Comparison of ENCODE assay signal across 12 cellular contexts in genomic region chr15:59410448-59410896, GRCh38. TPM values are rescaled to one million over a fixed set of nuclear protein-coding genes. Genes with fewer than 3 reads are reported as not detected.
A peak's percentile ranks its signal among the peaks of the same experiment; 100 is the strongest.
DNase-seq lines count a peak whose midpoint lies in the region; ATAC-seq and TF ChIP-seq lines count a peak whose summit lies in the region.
"Had no signal": no experiment of that assay in that cellular context is flagged by ENCODE, and none has a peak within 500 bp of the region (broad histone marks: within the 10 kb centered on the region; RNA-seq: fewer than 3 reads in every experiment).

No MANE protein-coding gene starts in this region.

- H3K27ac Mint-ChIP-seq in naive B cell = peak overlapping the region; percentile 72 to 98 (median 97)
- H3K27ac Mint-ChIP-seq in activated T-cell treated with anti-CD3 and anti-CD28 coated beads, Interleukin-2, amount 50 U/mL, for 24 hours = no peak overlapping the region

- DNase-seq in EH (ENCODE audit: low read depth) = peak; percentile 7
- DNase-seq in cardiac fibroblast (ENCODE audit: low read depth in 2 of 2) = peak; percentile 7 to 10
- DNase-seq in naive B cell = peak; percentile 18
- no peak for DNase-seq in C1 segment of cervical spinal cord (lab: John Stamatoyannopoulos, UW)
- no peak for DNase-seq in activated T-cell treated with anti-CD3 and anti-CD28 coated beads, Interleukin-2, amount 50 U/mL, for 24 hours
- no peak for DNase-seq in foreskin fibroblast
- DNase-seq: activated naive CD4-positive, alpha-beta T cell treated with Interleukin-2 at 50 U/mL for 16 hours; NCI-H146; tibial artery had no signal

- no peaks in the 10 kb centered on the region for H3K9me3 Mint-ChIP-seq in naive B cell
- H3K9me3 Mint-ChIP-seq in activated T-cell treated with anti-CD3 and anti-CD28 coated beads, Interleukin-2, amount 50 U/mL, for 24 hours = no peaks in the 10 kb centered on the region

- H3K4me1 Mint-ChIP-seq in naive B cell = peaks cover 71 to 91% (median 82%) of the 10 kb centered on the region in 3 donors
- H3K4me1 Mint-ChIP-seq in activated T-cell treated with anti-CD3 and anti-CD28 coated beads, Interleukin-2, amount 50 U/mL, for 24 hours (ENCODE audit: low read depth) = peaks cover 27% of the 10 kb centered on the region

- no peaks in the 10 kb centered on the region for H3K36me3 Mint-ChIP-seq in naive B cell
- no peaks in the 10 kb centered on the region for H3K36me3 Mint-ChIP-seq in activated T-cell treated with anti-CD3 and anti-CD28 coated beads, Interleukin-2, amount 50 U/mL, for 24 hours (ENCODE audit: low read depth)

- ATAC-seq in HG03571 (IDR thresholded peaks at IDR 0.05; ENCODE audit: unreplicated experiment) (peak; percentile 31), naive B cell (ENCODE audit: low read depth in 2 of 2) (no peak), HG03432 (IDR thresholded peaks at IDR 0.05; ENCODE audit: unreplicated experiment) (no peak)
- ATAC-seq: activated CD4-positive, CD25-positive, alpha-beta regulatory T cell treated with anti-CD3 and anti-CD28 coated beads, Interleukin-2, amount 50 U/mL, for 24 hours had no signal

- no peak overlapping the region for H3K4me3 ChIP-seq in cardiac fibroblast (replicated peaks in 1 of 2; ENCODE audit: low read depth in 2 of 2, low read length in 2 of 2)
- no peak overlapping the region for H3K4me3 ChIP-seq in foreskin fibroblast (ENCODE audit: low read depth in 1 of 2, low read length in 2 of 2)
- H3K4me3 ChIP-seq: tibial artery had no signal

- peak overlapping the region; percentile 53 to 92 (median 78) for H3K4me3 Mint-ChIP-seq in naive B cell
- no peak overlapping the region for H3K4me3 Mint-ChIP-seq in activated T-cell treated with anti-CD3 and anti-CD28 coated beads, Interleukin-2, amount 50 U/mL, for 24 hours

- TF ChIP-seq CTCF in cardiac fibroblast (IDR thresholded peaks at IDR 0.05; ENCODE audit: low read depth, low read length) = no peak
- TF ChIP-seq CTCF in foreskin fibroblast (IDR thresholded peaks at IDR 0.05; ENCODE audit: low read depth, low read length) = no peak

- no peaks in the 10 kb centered on the region for H3K27me3 Mint-ChIP-seq in naive B cell
- H3K27me3 Mint-ChIP-seq in activated T-cell treated with anti-CD3 and anti-CD28 coated beads, Interleukin-2, amount 50 U/mL, for 24 hours = peaks cover 26% of the 10 kb centered on the region

RNA-seq across cellular contexts. Expression of gene FAM81A, which starts 27.5 kb away (rescaled TPM):
- 10 to 100 TPM in 4 of 6 donors, 1 to 10 TPM in 2; 8.1 to 23.1 (median 12.0) TPM for polyA plus RNA-seq in naive B cell (ENCODE audit: low read depth in 6 of 6)

RNA-seq across cellular contexts. Expression of gene MYO1E, which starts 37.8 kb away (rescaled TPM):
- 10 to 100 TPM; 32.4 to 80.0 (median 45.3) TPM for polyA plus RNA-seq in naive B cell (ENCODE audit: low read depth in 6 of 6)

Comparison
In these comparisons a context has a peak if more than half of its experiments do, and no peak if none do; other contexts are left out.
1. DNase-seq: peak in EH (single experiment), cardiac fibroblast (2 of 2) and naive B cell (single experiment); none in C1 segment of cervical spinal cord (0 of 14), activated T-cell treated with anti-CD3 and anti-CD28 coated beads, Interleukin-2, amount 50 U/mL, for 24 hours (single experiment) and foreskin fibroblast (0 of 2).